24 cellular contexts compared by ENCODE assay signal in the genomic region with DNA sequence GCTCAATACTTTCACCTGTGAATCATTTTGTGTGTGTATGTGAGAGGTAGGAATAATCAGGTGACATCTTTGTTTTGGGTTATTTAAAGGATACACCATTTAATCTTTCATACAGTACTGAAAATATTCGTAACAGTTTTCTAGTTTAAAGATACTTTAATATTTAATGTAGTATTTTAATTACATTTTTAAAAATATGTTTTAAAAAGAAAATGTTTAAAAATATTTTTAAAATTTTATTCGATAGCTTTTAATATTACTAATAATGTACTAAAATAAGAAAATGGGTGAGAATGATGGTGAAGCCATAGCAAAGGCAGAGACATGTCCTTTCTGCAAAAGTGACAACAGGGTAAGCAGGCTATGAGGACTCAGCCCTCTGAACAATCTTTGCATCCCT.
"Had no signal": no experiment of that assay in that cellular context is flagged by ENCODE, and none has a peak within 500 bp of the region (broad histone marks: within the 10 kb centered on the region; RNA-seq: fewer than 3 reads in every experiment).

No MANE protein-coding gene starts in this region.

- H3K27ac Mint-ChIP-seq: natural killer cell; stimulated activated effector memory CD8-positive, alpha-beta T cell treated with anti-CD3 and anti-CD28 coated beads, Interleukin-12 subunit alpha, Interleukin-12 subunit beta, amount 100 ng/mL, for 72 hours had no signal

- H3K27ac ChIP-seq: epithelial cell of prostate, lower lobe of right lung, ovary, right lobe of liver, thyroid gland had no signal

- DNase-seq: caudate nucleus; cerebellar nuclear complex; dorsolateral prefrontal cortex; effector CD4-positive, alpha-beta T cell; foreskin fibroblast; left cardiac atrium; left ventricle myocardium superior; lower lobe of right lung; natural killer cell; occipital lobe; ovary; right lobe of liver; stimulated activated CD4-positive, alpha-beta T cell treated with anti-CD3 and anti-CD28 coated beads, Interleukin-12 subunit alpha, Interleukin-12 subunit beta, amount 100 ng/mL, for 4 hours; stimulated activated CD4-positive, alpha-beta T cell treated with anti-CD3 and anti-CD28 coated beads, Interleukin-1b, Interleukin-23, amount 100 ng/mL, for 48 hours; stimulated activated CD4-positive, alpha-beta T cell treated with anti-CD3 and anti-CD28 coated beads, Interleukin-4, amount 100 ng/mL, for 1 hour; stimulated activated naive CD4-positive, alpha-beta T cell treated with Interleukin-2 at 50 U/mL for 16 hours; stomach; thyroid gland; trophoblast cell had no signal

- H3K27me3 ChIP-seq: dorsolateral prefrontal cortex, ovary, right lobe of liver, stomach, thyroid gland had no signal

- H3K9me3 ChIP-seq: lower lobe of right lung, ovary, right lobe of liver, stomach, thyroid gland had no signal

- H3K4me1 ChIP-seq: right lobe of liver had no signal

- H3K4me1 Mint-ChIP-seq: stimulated activated effector memory CD8-positive, alpha-beta T cell treated with anti-CD3 and anti-CD28 coated beads, Interleukin-12 subunit alpha, Interleukin-12 subunit beta, amount 100 ng/mL, for 72 hours had no signal

- FAIRE-seq: keratinocyte had no signal

- H3K36me3 ChIP-seq: lower lobe of right lung, ovary, right lobe of liver, stomach, thyroid gland had no signal

- ATAC-seq: esophagus mucosa; left cardiac atrium; left ventricle myocardium superior; lower lobe of right lung; natural killer cell; right lobe of liver; stimulated activated effector memory CD8-positive, alpha-beta T cell treated with anti-CD3 and anti-CD28 coated beads, Interleukin-12 subunit alpha, Interleukin-12 subunit beta, amount 100 ng/mL, for 72 hours had no signal

- H3K4me3 ChIP-seq: lower lobe of right lung, ovary, right lobe of liver, smooth muscle cell, stomach, thyroid gland had no signal

- H3K9me3 Mint-ChIP-seq: natural killer cell had no signal

- H3K4me3 Mint-ChIP-seq: natural killer cell; stimulated activated effector memory CD8-positive, alpha-beta T cell treated with anti-CD3 and anti-CD28 coated beads, Interleukin-12 subunit alpha, Interleukin-12 subunit beta, amount 100 ng/mL, for 72 hours had no signal

- H3K36me3 Mint-ChIP-seq: natural killer cell; stimulated activated effector memory CD8-positive, alpha-beta T cell treated with anti-CD3 and anti-CD28 coated beads, Interleukin-12 subunit alpha, Interleukin-12 subunit beta, amount 100 ng/mL, for 72 hours had no signal
